17 cellular contexts compared by ENCODE assay signal in the genomic region with DNA sequence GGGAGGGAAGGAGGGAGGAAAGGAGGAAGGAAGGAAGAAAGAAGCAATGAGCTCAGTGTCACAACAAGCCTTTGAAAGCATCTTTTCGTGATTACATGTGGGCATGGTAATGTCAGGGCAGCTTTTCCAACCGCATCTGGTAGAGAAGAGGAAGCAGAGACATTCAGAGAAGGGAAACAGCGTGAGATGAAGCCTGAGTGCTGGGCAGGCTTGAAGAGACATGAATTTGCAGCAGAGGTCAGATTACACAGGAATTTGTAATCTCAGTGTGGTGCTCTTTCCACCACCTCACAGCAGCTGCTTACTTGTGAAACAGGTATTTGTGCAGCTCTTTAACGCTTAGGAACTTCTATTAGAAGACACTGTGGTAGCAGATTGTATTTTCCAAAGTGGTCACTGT.
DNase-seq lines count a peak whose midpoint lies in the region; ATAC-seq and TF ChIP-seq lines count a peak whose summit lies in the region.
"Had no signal": no experiment of that assay in that cellular context is flagged by ENCODE, and none has a peak within 500 bp of the region (broad histone marks: within the 10 kb centered on the region; RNA-seq: fewer than 3 reads in every experiment).

No MANE protein-coding gene starts in this region.

- H3K9ac ChIP-seq in IMR-90 (ENCODE audit: low read depth, low read length): no peak overlapping the region
- no peak overlapping the region for H3K9ac ChIP-seq in MM.1S (ENCODE audit: low read length)

- H3K9me3 Mint-ChIP-seq in activated naive CD8-positive, alpha-beta T cell treated with anti-CD3 and anti-CD28 coated beads, Interleukin-2, amount 50 U/mL, for 24 hours: no peaks in the 10 kb centered on the region
- H3K9me3 Mint-ChIP-seq in activated naive CD8-positive, alpha-beta T cell treated with anti-CD3 and anti-CD28 coated beads for 36 hours: peaks cover 5% of the 10 kb centered on the region
- H3K9me3 Mint-ChIP-seq in WTC11: peaks cover 10% of the 10 kb centered on the region
- peaks cover 5% of the 10 kb centered on the region for H3K9me3 Mint-ChIP-seq in stimulated activated memory B cell treated with anti-CD40 and anti-IgM and Interleukin-4, amounts not matched to agents 10 μg/mL and 1 μg/mL and 100 μg/mL, for 72 hours
- peaks cover 3% of the 10 kb centered on the region for H3K9me3 Mint-ChIP-seq in activated CD4-positive, alpha-beta memory T cell treated with anti-CD3 and anti-CD28 coated beads for 36 hours
- H3K9me3 Mint-ChIP-seq: activated naive CD8-positive, alpha-beta T cell treated with anti-CD3 and anti-CD28 coated beads, Interleukin-2, amount 10 ng/mL, durations not matched to agents 7 days and 5 days; HFFc6; T-helper 1 cell treated with Interleukin-12 subunit alpha and Interleukin-12 subunit beta and Interleukin-4 antibody, amounts not matched to agents 30 μg/mL and 1 μg/mL, for 36 hours had no signal

- H3K79me1 ChIP-seq in IMR-90 (ENCODE audit: low read depth in 1 of 2, low read length in 2 of 2): no peaks in the 10 kb centered on the region

- no peaks in the 10 kb centered on the region for H3K36me3 ChIP-seq in IMR-90 (ENCODE audit: control insufficient read depth, insufficient read depth, low read length)
- H3K36me3 ChIP-seq in MM.1S (replicated peaks; ENCODE audit: insufficient read depth, low read length): no peaks in the 10 kb centered on the region
- H3K36me3 ChIP-seq: gastrocnemius medialis, stomach had no signal

- no peak for TF ChIP-seq RAD21 in IMR-90 (IDR thresholded peaks at IDR 0.05; ENCODE audit: low read length)

- dilution Hi-C loops in IMR-90 (cut with HindIII; ENCODE audit: low sequenced_read_pairs, unreplicated experiment): no loop called here

- no peak overlapping the region for H3K4me3 ChIP-seq in IMR-90 (ENCODE audit: insufficient read depth, low read depth, low read length)
- no peak overlapping the region for H3K4me3 ChIP-seq in MM.1S (ENCODE audit: low read length)
- H3K4me3 ChIP-seq: gastrocnemius medialis, stomach had no signal

- no peak overlapping the region for H3K23ac ChIP-seq in IMR-90 (ENCODE audit: low read depth, low read length)

- H3K9me1 ChIP-seq in IMR-90 (ENCODE audit: insufficient read depth, low read length): no peaks in the 10 kb centered on the region

- no peak overlapping the region for H4K8ac ChIP-seq in IMR-90 (ENCODE audit: low read depth in 2 of 2, low read length in 2 of 2)

- no peaks in the 10 kb centered on the region for H3K9me3 ChIP-seq in IMR-90 (ENCODE audit: control insufficient read depth, insufficient read depth, low read length)
- no peaks in the 10 kb centered on the region for H3K9me3 ChIP-seq in MM.1S (replicated peaks; ENCODE audit: insufficient read depth, low read length)
- H3K9me3 ChIP-seq: gastrocnemius medialis, stomach had no signal

- no TSS peak for BruUV-seq in IMR-90 (replicated peaks; lab: Mats Ljungman, UMichigan)

- H3K4ac ChIP-seq in IMR-90 (ENCODE audit: low read depth, low read length): no peak overlapping the region

- no peak overlapping the region for H4K5ac ChIP-seq in IMR-90 (ENCODE audit: low read depth, low read length)

- WGBS in IMR-90 (ENCODE audit: extremely low coverage in 2 of 2, insufficient read length in 1 of 2), 2 experiments: 18% methylated on average over 2 of the region's 4 CpGs; no CpG with 5 or more reads in 1 of the 2 experiments

- no peak overlapping the region for H2AK5ac ChIP-seq in IMR-90 (ENCODE audit: low read depth, low read length)

- H3K36me3 Mint-ChIP-seq in activated naive CD8-positive, alpha-beta T cell treated with anti-CD3 and anti-CD28 coated beads, Interleukin-2, amount 50 U/mL, for 24 hours (ENCODE audit: low read depth): no peaks in the 10 kb centered on the region
- H3K36me3 Mint-ChIP-seq in activated naive CD8-positive, alpha-beta T cell treated with anti-CD3 and anti-CD28 coated beads for 36 hours: no peaks in the 10 kb centered on the region
- no peaks in the 10 kb centered on the region for H3K36me3 Mint-ChIP-seq in WTC11
- H3K36me3 Mint-ChIP-seq in stimulated activated memory B cell treated with anti-CD40 and anti-IgM and Interleukin-4, amounts not matched to agents 10 μg/mL and 1 μg/mL and 100 μg/mL, for 72 hours: no peaks in the 10 kb centered on the region
- H3K36me3 Mint-ChIP-seq in activated CD4-positive, alpha-beta memory T cell treated with anti-CD3 and anti-CD28 coated beads for 36 hours: no peaks in the 10 kb centered on the region
- H3K36me3 Mint-ChIP-seq: activated naive CD8-positive, alpha-beta T cell treated with anti-CD3 and anti-CD28 coated beads, Interleukin-2, amount 10 ng/mL, durations not matched to agents 7 days and 5 days had no signal

- H2AK9ac ChIP-seq in IMR-90 (replicated peaks; ENCODE audit: low read depth, low read length, poor library complexity): no peak overlapping the region

- no peak overlapping the region for H3K4me3 Mint-ChIP-seq in activated naive CD8-positive, alpha-beta T cell treated with anti-CD3 and anti-CD28 coated beads, Interleukin-2, amount 50 U/mL, for 24 hours
- no peak overlapping the region for H3K4me3 Mint-ChIP-seq in activated naive CD8-positive, alpha-beta T cell treated with anti-CD3 and anti-CD28 coated beads for 36 hours
- H3K4me3 Mint-ChIP-seq in WTC11: no peak overlapping the region
- H3K4me3 Mint-ChIP-seq in stimulated activated memory B cell treated with anti-CD40 and anti-IgM and Interleukin-4, amounts not matched to agents 10 μg/mL and 1 μg/mL and 100 μg/mL, for 72 hours: no peak overlapping the region
- no peak overlapping the region for H3K4me3 Mint-ChIP-seq in activated CD4-positive, alpha-beta memory T cell treated with anti-CD3 and anti-CD28 coated beads for 36 hours
- H3K4me3 Mint-ChIP-seq: activated naive CD8-positive, alpha-beta T cell treated with anti-CD3 and anti-CD28 coated beads, Interleukin-2, amount 10 ng/mL, durations not matched to agents 7 days and 5 days; HFFc6; T-helper 1 cell treated with Interleukin-12 subunit alpha and Interleukin-12 subunit beta and Interleukin-4 antibody, amounts not matched to agents 30 μg/mL and 1 μg/mL, for 36 hours had no signal

- TF ChIP-seq POLR2A in IMR-90 (IDR thresholded peaks at IDR 0.05; ENCODE audit: low read depth, low read length): no peak

- H3K27ac ChIP-seq in IMR-90 (ENCODE audit: insufficient read depth, low read length) (no peak overlapping the region), MM.1S (ENCODE audit: low read length) (no peak overlapping the region)
- H3K27ac ChIP-seq: gastrocnemius medialis, stomach had no signal

- H4K20me1 ChIP-seq in IMR-90 (ENCODE audit: insufficient read depth, low read length) (no peaks in the 10 kb centered on the region), MM.1S (ENCODE audit: insufficient read depth, low read length) (no peaks in the 10 kb centered on the region)

- intact Hi-C loops in IMR-90 (cut with micrococcal nuclease): no loop called here
- intact Hi-C loops in activated CD4-positive, alpha-beta memory T cell treated with anti-CD3 and anti-CD28 coated beads for 36 hours (cut with micrococcal nuclease): no loop called here

- no peak overlapping the region for H3K56ac ChIP-seq in IMR-90 (ENCODE audit: extremely low read depth, insufficient read depth, low read length)

- in situ Hi-C loops in IMR-90 (cut with MboI; ENCODE audit: low sequenced_read_pairs): no loop called here

- H3K27me3 Mint-ChIP-seq in activated naive CD8-positive, alpha-beta T cell treated with anti-CD3 and anti-CD28 coated beads, Interleukin-2, amount 50 U/mL, for 24 hours: no peaks in the 10 kb centered on the region
- H3K27me3 Mint-ChIP-seq in activated naive CD8-positive, alpha-beta T cell treated with anti-CD3 and anti-CD28 coated beads for 36 hours: no peaks in the 10 kb centered on the region
- peaks cover 10% of the 10 kb centered on the region for H3K27me3 Mint-ChIP-seq in WTC11 (ENCODE audit: low read depth)
- no peaks in the 10 kb centered on the region for H3K27me3 Mint-ChIP-seq in stimulated activated memory B cell treated with anti-CD40 and anti-IgM and Interleukin-4, amounts not matched to agents 10 μg/mL and 1 μg/mL and 100 μg/mL, for 72 hours
- no peaks in the 10 kb centered on the region for H3K27me3 Mint-ChIP-seq in activated CD4-positive, alpha-beta memory T cell treated with anti-CD3 and anti-CD28 coated beads for 36 hours
- H3K27me3 Mint-ChIP-seq: activated naive CD8-positive, alpha-beta T cell treated with anti-CD3 and anti-CD28 coated beads, Interleukin-2, amount 10 ng/mL, durations not matched to agents 7 days and 5 days had no signal

- H2BK120ac ChIP-seq in IMR-90 (ENCODE audit: low read depth, low read length): no peak overlapping the region

- no peak overlapping the region for H3K27ac Mint-ChIP-seq in activated naive CD8-positive, alpha-beta T cell treated with anti-CD3 and anti-CD28 coated beads, Interleukin-2, amount 50 U/mL, for 24 hours
- H3K27ac Mint-ChIP-seq in activated naive CD8-positive, alpha-beta T cell treated with anti-CD3 and anti-CD28 coated beads for 36 hours: no peak overlapping the region
- peak overlapping the region; percentile 32 for H3K27ac Mint-ChIP-seq in WTC11
- H3K27ac Mint-ChIP-seq in stimulated activated memory B cell treated with anti-CD40 and anti-IgM and Interleukin-4, amounts not matched to agents 10 μg/mL and 1 μg/mL and 100 μg/mL, for 72 hours: peak overlapping the region; percentile 26
- no peak overlapping the region for H3K27ac Mint-ChIP-seq in activated CD4-positive, alpha-beta memory T cell treated with anti-CD3 and anti-CD28 coated beads for 36 hours
- H3K27ac Mint-ChIP-seq: activated naive CD8-positive, alpha-beta T cell treated with anti-CD3 and anti-CD28 coated beads, Interleukin-2, amount 10 ng/mL, durations not matched to agents 7 days and 5 days; HFFc6; T-helper 1 cell treated with Interleukin-12 subunit alpha and Interleukin-12 subunit beta and Interleukin-4 antibody, amounts not matched to agents 30 μg/mL and 1 μg/mL, for 36 hours had no signal

- H3K27me3 ChIP-seq in IMR-90 (ENCODE audit: control insufficient read depth, insufficient read depth, low read length) (no peaks in the 10 kb centered on the region), MM.1S (replicated peaks; ENCODE audit: insufficient read depth, low read length) (no peaks in the 10 kb centered on the region)
- H3K27me3 ChIP-seq: gastrocnemius medialis, stomach had no signal

- H2BK20ac ChIP-seq in IMR-90 (ENCODE audit: low read depth, low read length): no peak overlapping the region

- POLR2A ChIA-PET in IMR-90 (lab: Charles Lee; ENCODE audit: unreplicated experiment) (no interaction called here), WTC11 (lab: Charles Lee) (interaction anchor here (0.7 kb wide), 1 partner anchor 125 kb away, joined by 3 read pairs; no protein-coding TSS in a partner anchor)
- POLR2A ChIA-PET in activated CD4-positive, alpha-beta memory T cell treated with anti-CD3 and anti-CD28 coated beads for 36 hours (lab: Charles Lee): no interaction called here

- no peak overlapping the region for H2BK5ac ChIP-seq in IMR-90 (ENCODE audit: low read depth, low read length, poor library complexity, severe bottlenecking)

- ATAC-seq in activated naive CD8-positive, alpha-beta T cell treated with anti-CD3 and anti-CD28 coated beads, Interleukin-2, amount 50 U/mL, for 24 hours: peak; percentile 28
- ATAC-seq in IMR-90 (ENCODE audit: low read depth) (0 out of 2 replicates have a peak, but pooled peaks have one; percentile 17), WTC11 (peak; percentile 95)
- peak; percentile 78 for ATAC-seq in stimulated activated memory B cell treated with anti-CD40 and anti-IgM and Interleukin-4, amounts not matched to agents 10 μg/mL and 1 μg/mL and 100 μg/mL, for 72 hours
- ATAC-seq: gastrocnemius medialis had no signal

- no peaks in the 10 kb centered on the region for H3F3A ChIP-seq in MM.1S (ENCODE audit: insufficient read depth, low read length)

- DNase-seq in activated naive CD8-positive, alpha-beta T cell treated with anti-CD3 and anti-CD28 coated beads, Interleukin-2, amount 50 U/mL, for 24 hours: no peak
- no peak for DNase-seq in activated naive CD8-positive, alpha-beta T cell treated with anti-CD3 and anti-CD28 coated beads for 36 hours
- DNase-seq in IMR-90 (no peak), WTC11 (ENCODE audit: low spot score) (no peak), NCI-H1930 (lab: John Stamatoyannopoulos, UW) (no peak), MM.1S (no peak)
- no peak for DNase-seq in activated CD4-positive, alpha-beta memory T cell treated with anti-CD3 and anti-CD28 coated beads for 36 hours
- DNase-seq: activated CD4-positive, alpha-beta T cell treated with anti-CD3 and anti-CD28 coated beads for 1 hour; activated naive CD8-positive, alpha-beta T cell treated with anti-CD3 and anti-CD28 coated beads, Interleukin-2, amount 10 ng/mL, durations not matched to agents 7 days and 5 days; Calu3; gastrocnemius medialis; HFFc6; NCI-H1092; occipital lobe; stomach had no signal

- no peaks in the 10 kb centered on the region for H3K4me1 ChIP-seq in IMR-90 (ENCODE audit: control insufficient read depth, insufficient read depth, low read length)
- no peaks in the 10 kb centered on the region for H3K4me1 ChIP-seq in MM.1S (ENCODE audit: low read length)
- H3K4me1 ChIP-seq: gastrocnemius medialis, stomach had no signal

- H3K79me2 ChIP-seq in MM.1S (ENCODE audit: low read length): no peaks in the 10 kb centered on the region

- no peak overlapping the region for H2BK15ac ChIP-seq in IMR-90 (ENCODE audit: low read depth, low read length)

- H3K4me2 ChIP-seq in IMR-90 (ENCODE audit: low read depth, low read length) (no peak overlapping the region), MM.1S (ENCODE audit: low read depth, low read length) (no peak overlapping the region)

- no peak overlapping the region for H4K91ac ChIP-seq in IMR-90 (ENCODE audit: insufficient read depth, low read depth, low read length)

- H3K14ac ChIP-seq in IMR-90 (replicated peaks; ENCODE audit: low read depth, low read length): no peak overlapping the region

- H3K4me1 Mint-ChIP-seq in activated naive CD8-positive, alpha-beta T cell treated with anti-CD3 and anti-CD28 coated beads, Interleukin-2, amount 50 U/mL, for 24 hours: no peaks in the 10 kb centered on the region
- H3K4me1 Mint-ChIP-seq in activated naive CD8-positive, alpha-beta T cell treated with anti-CD3 and anti-CD28 coated beads for 36 hours: no peaks in the 10 kb centered on the region
- peaks cover 30% of the 10 kb centered on the region for H3K4me1 Mint-ChIP-seq in WTC11
- H3K4me1 Mint-ChIP-seq in stimulated activated memory B cell treated with anti-CD40 and anti-IgM and Interleukin-4, amounts not matched to agents 10 μg/mL and 1 μg/mL and 100 μg/mL, for 72 hours: peaks cover 5% of the 10 kb centered on the region
- H3K4me1 Mint-ChIP-seq in activated CD4-positive, alpha-beta memory T cell treated with anti-CD3 and anti-CD28 coated beads for 36 hours (ENCODE audit: low read depth): no peaks in the 10 kb centered on the region
- H3K4me1 Mint-ChIP-seq: activated naive CD8-positive, alpha-beta T cell treated with anti-CD3 and anti-CD28 coated beads, Interleukin-2, amount 10 ng/mL, durations not matched to agents 7 days and 5 days had no signal

- H3K18ac ChIP-seq in IMR-90 (ENCODE audit: low read depth, low read length): no peak overlapping the region

- H2AFZ ChIP-seq in IMR-90 (replicated peaks; ENCODE audit: low read length, poor library complexity): no peak overlapping the region
- no peak overlapping the region for H2AFZ ChIP-seq in MM.1S (ENCODE audit: low read length)

- TF ChIP-seq CTCF in IMR-90 (conservative IDR thresholded peaks at IDR 0.05; ENCODE audit: low read depth, low read length): no peak
- TF ChIP-seq CTCF in WTC11 (IDR thresholded peaks at IDR 0.05): no peak
- TF ChIP-seq CTCF in MM.1S (IDR thresholded peaks at IDR 0.05; ENCODE audit: low read length): no peak

- CTCF ChIA-PET in IMR-90 (lab: Yijun Ruan, JAX) (no interaction called here), WTC11 (lab: Charles Lee) (no interaction called here)
- CTCF ChIA-PET in activated CD4-positive, alpha-beta memory T cell treated with anti-CD3 and anti-CD28 coated beads for 36 hours (lab: Charles Lee): no interaction called here

- H3K9me2 ChIP-seq in MM.1S (replicated peaks; ENCODE audit: insufficient read depth, low read length): no peaks in the 10 kb centered on the region

Comparison
In these comparisons a context has a peak if more than half of its experiments do, and no peak if none do; other contexts are left out.
1. ATAC-seq: peak in every context shown above with its lines; median percentile 95 in WTC11; 78 in stimulated activated memory B cell treated with anti-CD40 and anti-IgM and Interleukin-4, amounts not matched to agents 10 μg/mL and 1 μg/mL and 100 μg/mL, for 72 hours; 28 in activated naive CD8-positive, alpha-beta T cell treated with anti-CD3 and anti-CD28 coated beads, Interleukin-2, amount 50 U/mL, for 24 hours; 17 in IMR-90.
2. H3K27ac Mint-ChIP-seq: peak in WTC11 (single experiment) and stimulated activated memory B cell treated with anti-CD40 and anti-IgM and Interleukin-4, amounts not matched to agents 10 μg/mL and 1 μg/mL and 100 μg/mL, for 72 hours (single experiment); none in activated naive CD8-positive, alpha-beta T cell treated with anti-CD3 and anti-CD28 coated beads, Interleukin-2, amount 50 U/mL, for 24 hours (single experiment), activated naive CD8-positive, alpha-beta T cell treated with anti-CD3 and anti-CD28 coated beads for 36 hours (single experiment) and activated CD4-positive, alpha-beta memory T cell treated with anti-CD3 and anti-CD28 coated beads for 36 hours (single experiment).